Comparison of ENCODE assay signal across 3 cellular contexts in the genomic region with DNA sequence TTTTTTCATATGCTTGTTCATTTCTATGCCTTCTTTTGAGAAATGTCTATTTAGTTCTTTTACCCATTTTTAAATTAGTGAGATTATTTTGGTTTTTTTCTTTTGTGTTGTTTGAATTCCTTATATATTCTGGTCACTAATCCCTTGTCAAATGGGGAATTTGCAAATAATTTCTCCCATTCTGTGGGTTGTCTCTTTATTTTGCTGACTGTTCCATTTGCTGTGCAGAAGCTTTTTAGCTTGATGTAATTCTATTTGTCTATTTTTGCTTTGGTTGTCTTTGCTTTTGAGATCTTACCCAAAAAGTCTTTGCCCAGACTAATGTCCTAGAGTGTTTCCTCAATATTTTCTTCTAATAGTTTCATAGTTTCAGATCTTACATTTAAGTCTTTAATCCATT.
TF ChIP-seq lines count a peak whose summit lies in the region.

No MANE protein-coding gene starts in this region.

TF ChIP-seq in HepG2, 621 proteins besides CTCF, POLR2A, EP300 and RAD21:
- TF ChIP-seq CC2D1A (CRISPR knock-in tag; IDR thresholded peaks at IDR 0.05), result no peak
- no peak for TF ChIP-seq PRPF4 (IDR thresholded peaks at IDR 0.05; ENCODE audit: low read depth, low read length, poor library complexity, severe bottlenecking)
- no peak for TF ChIP-seq ZFP1 (CRISPR knock-in tag; IDR thresholded peaks at IDR 0.05)
- peak; percentile 21 to 69; a peak in 2 of 4 replicates for TF ChIP-seq MAFK (conservative IDR thresholded peaks at IDR 0.05 in 1 of 2, IDR thresholded peaks at IDR 0.05 in 1 of 2; ENCODE audit: low read length in 2 of 2)
- peak; percentile 55 for TF ChIP-seq MAFF (IDR thresholded peaks at IDR 0.05; ENCODE audit: low read depth, low read length)
- TF ChIP-seq ETV6 (CRISPR knock-in tag; conservative IDR thresholded peaks at IDR 0.05), result no peak
- no peak for TF ChIP-seq ZNF337 (CRISPR knock-in tag; IDR thresholded peaks at IDR 0.05; ENCODE audit: borderline replicate concordance, low read depth)
- no peak for TF ChIP-seq HOXA5 (CRISPR knock-in tag; IDR thresholded peaks at IDR 0.05)

TF ChIP-seq in IMR-90, 13 proteins besides CTCF, POLR2A, EP300 and RAD21:
- TF ChIP-seq RCOR1 (IDR thresholded peaks at IDR 0.05; ENCODE audit: insufficient replicate concordance, low read length) (no peak), MAFK (IDR thresholded peaks at IDR 0.05; ENCODE audit: low read depth, low read length) (0 out of 2 replicates have a peak, but pooled peaks have one; percentile 28), BHLHE40 (IDR thresholded peaks at IDR 0.05; ENCODE audit: low read depth, low read length) (no peak)

TF ChIP-seq in K562, 482 proteins besides CTCF, POLR2A, EP300 and RAD21:
- TF ChIP-seq C11orf30 (IDR thresholded peaks at IDR 0.05; ENCODE audit: low read depth) (peak; percentile 17; the same call in 1 of the 2 replicates), ZNF316 (IDR thresholded peaks at IDR 0.05) (peak; percentile 63), NRF1 (conservative IDR thresholded peaks at IDR 0.05 in 1 of 2, IDR thresholded peaks at IDR 0.05 in 1 of 2) (no peak)
TF ChIP-seq in K562: peak in this region for 2.
